ENCODE assay signal across 1 cellular context in the genomic region with DNA sequence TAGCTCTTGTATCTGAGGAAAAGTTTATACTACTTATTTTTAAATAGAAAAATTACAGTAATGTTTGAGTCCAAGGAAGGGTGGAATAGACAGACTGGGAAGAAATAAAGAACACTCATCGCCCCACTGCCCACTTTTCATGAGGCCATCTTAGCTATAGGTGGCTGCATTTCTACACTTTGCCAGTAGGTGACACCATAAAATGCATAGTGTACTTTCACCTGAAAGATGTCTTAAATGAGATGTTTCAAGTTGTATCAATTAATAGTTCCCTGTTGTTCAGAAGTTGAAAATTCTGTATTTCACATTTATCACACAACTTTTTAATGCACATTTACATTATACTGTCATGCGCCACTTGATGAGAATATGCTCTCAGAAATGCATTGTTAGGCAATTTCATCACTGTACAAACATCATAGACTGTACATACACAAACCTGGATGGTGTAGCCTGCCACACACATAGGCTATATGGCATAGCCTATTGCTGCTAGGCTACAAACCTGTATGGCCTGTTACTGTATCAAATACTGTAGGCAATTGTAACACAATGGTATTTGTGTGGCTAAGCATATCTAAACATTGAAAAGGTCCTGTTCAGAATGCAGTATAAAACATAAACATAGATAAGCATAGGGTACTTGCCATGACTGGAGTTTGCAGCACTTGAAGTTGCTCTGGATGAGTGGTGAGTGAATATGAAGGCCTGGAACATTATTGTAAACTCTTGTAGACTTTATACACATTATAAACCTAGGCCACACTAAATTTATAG.
A peak's percentile ranks its signal among the peaks of the same experiment; 100 is the strongest.
TF ChIP-seq lines count a peak whose summit lies in the region.

No MANE protein-coding gene starts in this region.

TF ChIP-seq in GM12878, 131 proteins besides CTCF, POLR2A, EP300 and RAD21 (continued from another document):
- 0 out of 2 replicates have a peak, but pooled peaks have one; percentile 35 for TF ChIP-seq ZBED1 (IDR thresholded peaks at IDR 0.05; ENCODE audit: borderline replicate concordance)
- TF ChIP-seq, protein P1, sequence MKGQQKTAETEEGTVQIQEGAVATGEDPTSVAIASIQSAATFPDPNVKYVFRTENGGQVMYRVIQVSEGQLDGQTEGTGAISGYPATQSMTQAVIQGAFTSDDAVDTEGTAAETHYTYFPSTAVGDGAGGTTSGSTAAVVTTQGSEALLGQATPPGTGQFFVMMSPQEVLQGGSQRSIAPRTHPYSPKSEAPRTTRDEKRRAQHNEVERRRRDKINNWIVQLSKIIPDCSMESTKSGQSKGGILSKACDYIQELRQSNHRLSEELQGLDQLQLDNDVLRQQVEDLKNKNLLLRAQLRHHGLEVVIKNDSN (IDR thresholded peaks at IDR 0.05; ENCODE audit: borderline replicate concordance, extremely low read length, insufficient read depth, low read depth, low read length): no peak
- no peak for TF ChIP-seq CREM (IDR thresholded peaks at IDR 0.05; ENCODE audit: low read depth)
- no peak for TF ChIP-seq HCFC1 (IDR thresholded peaks at IDR 0.05; ENCODE audit: low read length)
- no peak for TF ChIP-seq SMAD1 (IDR thresholded peaks at IDR 0.05; ENCODE audit: low read depth, partially characterized antibody)
- TF ChIP-seq, protein P2, sequence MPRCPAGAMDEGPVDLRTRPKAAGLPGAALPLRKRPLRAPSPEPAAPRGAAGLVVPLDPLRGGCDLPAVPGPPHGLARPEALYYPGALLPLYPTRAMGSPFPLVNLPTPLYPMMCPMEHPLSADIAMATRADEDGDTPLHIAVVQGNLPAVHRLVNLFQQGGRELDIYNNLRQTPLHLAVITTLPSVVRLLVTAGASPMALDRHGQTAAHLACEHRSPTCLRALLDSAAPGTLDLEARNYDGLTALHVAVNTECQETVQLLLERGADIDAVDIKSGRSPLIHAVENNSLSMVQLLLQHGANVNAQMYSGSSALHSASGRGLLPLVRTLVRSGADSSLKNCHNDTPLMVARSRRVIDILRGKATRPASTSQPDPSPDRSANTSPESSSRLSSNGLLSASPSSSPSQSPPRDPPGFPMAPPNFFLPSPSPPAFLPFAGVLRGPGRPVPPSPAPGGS (IDR thresholded peaks at IDR 0.05; ENCODE audit: borderline replicate concordance, insufficient read depth, low read depth, low read length, poor library complexity, severe bottlenecking): no peak
- TF ChIP-seq TCF12 (IDR thresholded peaks at IDR 0.05; ENCODE audit: low read depth, low read length): no peak
- peak; percentile 82 for TF ChIP-seq YY1 (IDR thresholded peaks at IDR 0.05; ENCODE audit: low read depth, low read length)
- TF ChIP-seq MEF2B (IDR thresholded peaks at IDR 0.05; ENCODE audit: partially characterized antibody, poor library complexity, severe bottlenecking): no peak
- peak; percentile 71; the same call in 1 of the 2 replicates for TF ChIP-seq SMC3 (IDR thresholded peaks at IDR 0.05; ENCODE audit: borderline replicate concordance, low read length)
- no peak for TF ChIP-seq POU2F2 (IDR thresholded peaks at IDR 0.05; ENCODE audit: borderline replicate concordance, low read depth, low read length)
TF ChIP-seq in GM12878: peak in this region for 3.
